ENCODE assay signal across 1 cellular context in genomic region chr2:3659447-3660432, GRCh38.
A peak's percentile ranks its signal among the peaks of the same experiment; 100 is the strongest.
TF ChIP-seq lines count a peak whose summit lies in the region.

No MANE protein-coding gene starts in this region.

TF ChIP-seq in HepG2, 621 proteins besides CTCF, POLR2A, EP300 and RAD21 (continued from another document and continues in another):
- TF ChIP-seq BRF2 (CRISPR knock-in tag; IDR thresholded peaks at IDR 0.05) (peak; percentile 58; the same call in 1 of the 2 replicates), KMT2B (CRISPR knock-in tag; IDR thresholded peaks at IDR 0.05) (no peak), ARNTL (CRISPR knock-in tag; IDR thresholded peaks at IDR 0.05) (no peak), ZNF558 (CRISPR knock-in tag; IDR thresholded peaks at IDR 0.05; ENCODE audit: borderline replicate concordance) (no peak), HOXA7 (CRISPR knock-in tag; IDR thresholded peaks at IDR 0.05) (no peak), SUZ12 (IDR thresholded peaks at IDR 0.05; ENCODE audit: low read depth, low read length) (no peak), ZFP62 (CRISPR knock-in tag; IDR thresholded peaks at IDR 0.05) (no peak), ZNF33A (CRISPR knock-in tag; IDR thresholded peaks at IDR 0.05; ENCODE audit: borderline replicate concordance) (no peak), SIX1 (CRISPR knock-in tag; IDR thresholded peaks at IDR 0.05; ENCODE audit: borderline replicate concordance) (no peak), KAT2B (IDR thresholded peaks at IDR 0.05; ENCODE audit: borderline replicate concordance, low read depth, low read length) (no peak), NONO (IDR thresholded peaks at IDR 0.05) (no peak), NONO (CRISPR knock-in tag; conservative IDR thresholded peaks at IDR 0.05) (no peak), SIN3A (IDR thresholded peaks at IDR 0.05; ENCODE audit: borderline replicate concordance, low read depth, low read length) (no peak), ZNF616 (CRISPR knock-in tag; IDR thresholded peaks at IDR 0.05; ENCODE audit: low read depth) (no peak), ELK4 (CRISPR knock-in tag; IDR thresholded peaks at IDR 0.05; ENCODE audit: borderline replicate concordance) (no peak), TRIM22 (IDR thresholded peaks at IDR 0.05) (no peak), ATRX (CRISPR knock-in tag; IDR thresholded peaks at IDR 0.05; ENCODE audit: borderline replicate concordance) (no peak), DMAP1 (CRISPR knock-in tag; IDR thresholded peaks at IDR 0.05) (peak; percentile 57; the same call in 1 of the 2 replicates), HOXA3 (CRISPR knock-in tag; IDR thresholded peaks at IDR 0.05) (peak; percentile 65; the same call in 1 of the 2 replicates), ZBTB39 (CRISPR knock-in tag; IDR thresholded peaks at IDR 0.05) (0 out of 2 replicates have a peak, but pooled peaks have one; percentile 18), REXO4 (CRISPR knock-in tag; IDR thresholded peaks at IDR 0.05; ENCODE audit: borderline replicate concordance) (no peak), ZNF30 (CRISPR knock-in tag; IDR thresholded peaks at IDR 0.05) (no peak), ADNP (CRISPR knock-in tag; IDR thresholded peaks at IDR 0.05) (no peak), ZNF446 (CRISPR knock-in tag; IDR thresholded peaks at IDR 0.05) (no peak), PCBP2 (optimal IDR thresholded peaks at IDR 0.05; ENCODE audit: low read depth, low read length, poor library complexity, severe bottlenecking) (no peak), ZNF674 (CRISPR knock-in tag; IDR thresholded peaks at IDR 0.05; ENCODE audit: low read depth) (no peak), GZF1 (CRISPR knock-in tag; IDR thresholded peaks at IDR 0.05) (no peak), MZF1 (CRISPR knock-in tag; IDR thresholded peaks at IDR 0.05; ENCODE audit: borderline replicate concordance) (no peak), UBTF (CRISPR knock-in tag; IDR thresholded peaks at IDR 0.05) (peak; percentile 60), ZNF10 (CRISPR knock-in tag; IDR thresholded peaks at IDR 0.05; ENCODE audit: borderline replicate concordance, low read depth) (no peak), SRSF1 (optimal IDR thresholded peaks at IDR 0.05; ENCODE audit: low read depth, low read length) (no peak), TEF (CRISPR knock-in tag; IDR thresholded peaks at IDR 0.05) (no peak), HOXD1 (CRISPR knock-in tag; IDR thresholded peaks at IDR 0.05) (no peak), ZFP36L1 (CRISPR knock-in tag; IDR thresholded peaks at IDR 0.05) (no peak), ARID4A (CRISPR knock-in tag; IDR thresholded peaks at IDR 0.05; ENCODE audit: borderline replicate concordance) (peak; percentile 37; the same call in 1 of the 2 replicates), ZNF264 (CRISPR knock-in tag; IDR thresholded peaks at IDR 0.05) (no peak; the same call in 1 of the 2 replicates), GTF2F1 (IDR thresholded peaks at IDR 0.05; ENCODE audit: low read length) (no peak), SP5 (CRISPR knock-in tag; IDR thresholded peaks at IDR 0.05; ENCODE audit: borderline replicate concordance, low read depth) (no peak), U2AF1 (optimal IDR thresholded peaks at IDR 0.05; ENCODE audit: low read depth, low read length) (no peak), ZNF709 (CRISPR knock-in tag; IDR thresholded peaks at IDR 0.05) (no peak), ATF1 (CRISPR knock-in tag; IDR thresholded peaks at IDR 0.05) (no peak), ARID2 (CRISPR knock-in tag; IDR thresholded peaks at IDR 0.05; ENCODE audit: borderline replicate concordance) (0 out of 2 replicates have a peak, but pooled peaks have one; percentile 74), IKZF4 (CRISPR knock-in tag; IDR thresholded peaks at IDR 0.05; ENCODE audit: borderline replicate concordance, low read depth, not compliant biosample characterization) (no peak), NKX3-1 (CRISPR knock-in tag; IDR thresholded peaks at IDR 0.05) (0 out of 2 replicates have a peak, but pooled peaks have one; percentile 40), TBL1XR1 (IDR thresholded peaks at IDR 0.05; ENCODE audit: borderline replicate concordance, low read length, partially characterized antibody) (no peak), BCL3 (CRISPR knock-in tag; IDR thresholded peaks at IDR 0.05) (peak; percentile 72; the same call in 1 of the 2 replicates)
- TF ChIP-seq, protein P1, sequence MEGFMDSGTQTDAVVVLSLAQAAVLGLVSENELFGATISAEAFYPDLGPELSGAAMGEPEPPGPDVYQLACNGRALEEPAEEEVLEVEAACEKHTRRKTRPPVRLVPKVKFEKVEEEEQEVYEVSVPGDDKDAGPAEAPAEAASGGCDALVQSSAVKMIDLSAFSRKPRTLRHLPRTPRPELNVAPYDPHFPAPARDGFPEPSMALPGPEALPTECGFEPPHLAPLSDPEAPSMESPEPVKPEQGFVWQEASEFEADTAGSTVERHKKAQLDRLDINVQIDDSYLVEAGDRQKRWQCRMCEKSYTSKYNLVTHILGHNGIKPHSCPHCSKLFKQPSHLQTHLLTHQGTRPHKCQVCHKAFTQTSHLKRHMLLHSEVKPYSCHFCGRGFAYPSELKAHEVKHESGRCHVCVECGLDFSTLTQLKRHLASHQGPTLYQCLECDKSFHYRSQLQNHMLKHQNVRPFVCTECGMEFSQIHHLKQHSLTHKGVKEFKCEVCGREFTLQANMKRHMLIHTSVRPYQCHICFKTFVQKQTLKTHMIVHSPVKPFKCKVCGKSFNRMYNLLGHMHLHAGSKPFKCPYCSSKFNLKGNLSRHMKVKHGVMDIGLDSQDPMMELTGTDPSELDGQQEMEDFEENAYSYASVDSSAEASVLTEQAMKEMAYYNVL (CRISPR knock-in tag; IDR thresholded peaks at IDR 0.05; ENCODE audit: borderline replicate concordance), result peak; percentile 30; the same call in 1 of the 2 replicates
- TF ChIP-seq, protein P2, sequence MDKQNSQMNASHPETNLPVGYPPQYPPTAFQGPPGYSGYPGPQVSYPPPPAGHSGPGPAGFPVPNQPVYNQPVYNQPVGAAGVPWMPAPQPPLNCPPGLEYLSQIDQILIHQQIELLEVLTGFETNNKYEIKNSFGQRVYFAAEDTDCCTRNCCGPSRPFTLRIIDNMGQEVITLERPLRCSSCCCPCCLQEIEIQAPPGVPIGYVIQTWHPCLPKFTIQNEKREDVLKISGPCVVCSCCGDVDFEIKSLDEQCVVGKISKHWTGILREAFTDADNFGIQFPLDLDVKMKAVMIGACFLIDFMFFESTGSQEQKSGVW (CRISPR knock-in tag; IDR thresholded peaks at IDR 0.05; ENCODE audit: borderline replicate concordance), result no peak
